In genomic region chr3:146177986-146178385, GRCh38 we compare ENCODE assay signal across 19 cellular contexts. TPM values are rescaled to one million over a fixed set of nuclear protein-coding genes. Genes with fewer than 3 reads are reported as not detected.
"Had no signal": no experiment of that assay in that cellular context is flagged by ENCODE, and none has a peak within 500 bp of the region (broad histone marks: within the 10 kb centered on the region; RNA-seq: fewer than 3 reads in every experiment).

No MANE protein-coding gene starts in this region.

- H3K27ac ChIP-seq: dorsolateral prefrontal cortex, foreskin keratinocyte, neural progenitor cell, pancreas, tibial artery, upper lobe of left lung, uterus had no signal

- ATAC-seq: foreskin keratinocyte; mucosa of descending colon; natural killer cell; pancreas; stimulated activated effector memory CD8-positive, alpha-beta T cell treated with anti-CD3 and anti-CD28 coated beads, Interleukin-12 subunit alpha, Interleukin-12 subunit beta, amount 100 ng/mL, for 72 hours; stimulated activated naive CD8-positive, alpha-beta T cell treated with anti-CD3 and anti-CD28 coated beads, Interleukin-15, Interleukin-2, amounts not matched to agents 100 U/mL and 50 U/mL, for 24 hours had no signal

- H3K4me3 ChIP-seq: dorsolateral prefrontal cortex, mucosa of descending colon, neural progenitor cell, pancreas, tibial artery, upper lobe of left lung, uterus had no signal

- DNase-seq: cortex of kidney; dorsolateral prefrontal cortex; effector memory CD4-positive, alpha-beta T cell; erythroblast; foreskin keratinocyte; immature natural killer cell; mucosa of descending colon; natural killer cell; nucleus accumbens; pancreas; stimulated activated CD4-positive, alpha-beta T cell treated with anti-CD3 and anti-CD28 coated beads, Interleukin-4, amount 100 ng/mL, for 1 hour; stimulated activated CD8-positive, alpha-beta memory T cell treated with anti-CD3 and anti-CD28 coated beads, Interleukin-4, amount 100 ng/mL, for 48 hours; stimulated activated naive CD8-positive, alpha-beta T cell treated with anti-CD3 and anti-CD28 coated beads, Interleukin-15, Interleukin-2, amounts not matched to agents 100 U/mL and 50 U/mL, for 24 hours; tibial artery; upper lobe of left lung had no signal

- H3K9ac ChIP-seq: neural progenitor cell had no signal

- H3K4me1 ChIP-seq: foreskin keratinocyte, neural progenitor cell, pancreas, upper lobe of left lung, uterus had no signal

- H3K36me3 ChIP-seq: neural progenitor cell, pancreas, uterus had no signal

- H3K9me3 ChIP-seq: mucosa of descending colon, pancreas, tibial artery, upper lobe of left lung, uterus had no signal

- H3K27me3 ChIP-seq: dorsolateral prefrontal cortex, foreskin keratinocyte, neural progenitor cell, pancreas, tibial artery, upper lobe of left lung, uterus had no signal

- H3K4me2 ChIP-seq: neural progenitor cell had no signal

- FAIRE-seq: keratinocyte, pancreas had no signal

RNA-seq across cellular contexts. Expression of gene PLOD2, which starts 17.0 kb away (rescaled TPM):
- polyA plus RNA-seq: immature natural killer cell had no signal
